ENCODE assay signal across 17 cellular contexts in the genomic region with DNA sequence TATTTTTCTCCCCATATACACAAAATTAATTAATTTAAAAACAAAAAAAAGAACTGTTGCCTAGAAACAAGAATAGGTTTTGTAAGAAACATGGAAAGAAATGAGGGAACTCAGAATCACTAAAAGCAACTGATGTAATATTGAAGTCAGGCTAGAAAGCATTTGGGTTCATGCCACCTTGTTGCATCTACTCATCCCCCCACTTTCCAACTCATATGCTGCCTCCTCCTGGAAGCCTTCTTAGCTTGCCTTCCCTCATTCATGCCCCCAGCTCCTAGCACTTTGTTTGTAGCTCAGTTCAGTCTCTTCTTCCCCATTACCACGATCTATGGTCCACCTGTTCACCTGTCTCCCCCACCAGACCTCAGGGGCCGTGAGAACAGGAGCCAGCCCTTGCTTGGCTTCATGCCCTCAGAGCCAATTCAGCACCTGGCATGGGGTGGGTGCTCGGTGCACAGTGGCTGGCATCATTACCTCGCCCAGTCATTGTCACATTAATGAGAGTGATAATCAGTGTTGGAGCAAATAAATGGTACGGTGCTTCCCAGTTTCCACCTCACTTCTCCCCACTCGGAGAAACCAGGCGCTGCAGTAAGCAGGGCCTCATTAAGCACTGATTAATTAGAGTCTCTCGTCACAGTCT.
DNase-seq lines count a peak whose midpoint lies in the region; ATAC-seq and TF ChIP-seq lines count a peak whose summit lies in the region.
"Had no signal": no experiment of that assay in that cellular context is flagged by ENCODE, and none has a peak within 500 bp of the region (broad histone marks: within the 10 kb centered on the region; RNA-seq: fewer than 3 reads in every experiment).

No MANE protein-coding gene starts in this region.

- H3K9ac ChIP-seq in IMR-90 (ENCODE audit: low read depth, low read length) = no peak overlapping the region
- no peak overlapping the region for H3K9ac ChIP-seq in endodermal cell (ENCODE audit: extremely low read depth, low read length, poor library complexity, severe bottlenecking)

- H3K79me1 ChIP-seq in IMR-90 (ENCODE audit: low read depth in 1 of 2, low read length in 2 of 2) = no peaks in the 10 kb centered on the region

- no peaks in the 10 kb centered on the region for H4K20me1 ChIP-seq in IMR-90 (ENCODE audit: insufficient read depth, low read length)

- H3K36me3 ChIP-seq in IMR-90 (ENCODE audit: control insufficient read depth, insufficient read depth, low read length) (no peaks in the 10 kb centered on the region), endodermal cell (ENCODE audit: control insufficient read depth, insufficient read depth, low read length) (no peaks in the 10 kb centered on the region)
- H3K36me3 ChIP-seq: BE2C, Peyer's patch, SJSA1 had no signal

- TF ChIP-seq POLR2A in IMR-90 (IDR thresholded peaks at IDR 0.05; ENCODE audit: low read depth, low read length) = no peak

- H3K4me3 ChIP-seq in IMR-90 (ENCODE audit: insufficient read depth, low read depth, low read length) (no peak overlapping the region), endodermal cell (ENCODE audit: low read length) (no peak overlapping the region)
- H3K4me3 ChIP-seq: Peyer's patch, SJSA1 had no signal

- no peaks in the 10 kb centered on the region for H3K9me3 ChIP-seq in IMR-90 (ENCODE audit: control insufficient read depth, insufficient read depth, low read length)
- no peaks in the 10 kb centered on the region for H3K9me3 ChIP-seq in endodermal cell (ENCODE audit: control insufficient read depth, low read length)
- H3K9me3 ChIP-seq: BE2C, Peyer's patch, SJSA1 had no signal

- H3K4me2 ChIP-seq in IMR-90 (ENCODE audit: low read depth, low read length) = no peak overlapping the region

- no peak overlapping the region for H2BK5ac ChIP-seq in IMR-90 (ENCODE audit: low read depth, low read length, poor library complexity, severe bottlenecking)

- H3K4me1 ChIP-seq in IMR-90 (ENCODE audit: control insufficient read depth, insufficient read depth, low read length) = no peaks in the 10 kb centered on the region
- H3K4me1 ChIP-seq in endodermal cell (ENCODE audit: control insufficient read depth, insufficient read depth, low read length) = no peaks in the 10 kb centered on the region
- H3K4me1 ChIP-seq: BE2C, Peyer's patch had no signal

- no peak overlapping the region for H3K56ac ChIP-seq in IMR-90 (ENCODE audit: extremely low read depth, insufficient read depth, low read length)

- no TSS peak for BruUV-seq in IMR-90 (replicated peaks; lab: Mats Ljungman, UMichigan)

- no peak overlapping the region for H2BK15ac ChIP-seq in IMR-90 (ENCODE audit: low read depth, low read length)

- H3K4me1 Mint-ChIP-seq in endodermal cell = no peaks in the 10 kb centered on the region

- POLR2A ChIA-PET in IMR-90 (lab: Charles Lee; ENCODE audit: unreplicated experiment) = interaction anchor here (0.6 kb wide), 1 partner anchor 1411 kb away, joined by 6 read pairs; no protein-coding TSS in a partner anchor

- no CpG with 5 or more reads among the region's 8 CpGs for WGBS in IMR-90 (ENCODE audit: extremely low coverage in 2 of 2, insufficient read length in 1 of 2), 2 experiments
- 85 to 98% methylated on average over 7 to 8 of the region's 8 CpGs for WGBS in endodermal cell (ENCODE audit: insufficient coverage in 1 of 2, insufficient read length in 1 of 2), 2 experiments

- H2AFZ ChIP-seq in IMR-90 (replicated peaks; ENCODE audit: low read length, poor library complexity) = peak overlapping the region; percentile 21

- no peak for ATAC-seq in IMR-90 (ENCODE audit: low read depth)
- ATAC-seq in sciatic nerve = no peak
- no peak for ATAC-seq in HG02870 (IDR thresholded peaks at IDR 0.05; ENCODE audit: unreplicated experiment)
- no peak for ATAC-seq in HG02981 (IDR thresholded peaks at IDR 0.05; ENCODE audit: unreplicated experiment)

- no peak overlapping the region for H3K27ac Mint-ChIP-seq in endodermal cell

- H2AK5ac ChIP-seq in IMR-90 (ENCODE audit: low read depth, low read length) = no peak overlapping the region

- no peaks in the 10 kb centered on the region for H3K36me3 Mint-ChIP-seq in endodermal cell (ENCODE audit: low read depth)

- H2BK120ac ChIP-seq in IMR-90 (ENCODE audit: low read depth, low read length) = no peak overlapping the region

- peaks cover 2% of the 10 kb centered on the region for H3K27me3 Mint-ChIP-seq in endodermal cell (ENCODE audit: insufficient read depth)

- dilution Hi-C loops in IMR-90 (cut with HindIII; ENCODE audit: low sequenced_read_pairs, unreplicated experiment) = no loop called here

- CTCF ChIA-PET in IMR-90 (lab: Yijun Ruan, JAX) = no interaction called here

- H4K5ac ChIP-seq in IMR-90 (ENCODE audit: low read depth, low read length) = no peak overlapping the region

- no peak overlapping the region for H4K8ac ChIP-seq in IMR-90 (ENCODE audit: low read depth in 2 of 2, low read length in 2 of 2)

- H3K4ac ChIP-seq in IMR-90 (ENCODE audit: low read depth, low read length) = no peak overlapping the region

- H3K27ac ChIP-seq in IMR-90 (ENCODE audit: insufficient read depth, low read length) (no peak overlapping the region), endodermal cell (ENCODE audit: low read depth, low read length) (no peak overlapping the region)
- H3K27ac ChIP-seq: Peyer's patch, SJSA1 had no signal

- no peak overlapping the region for H3K14ac ChIP-seq in IMR-90 (replicated peaks; ENCODE audit: low read depth, low read length)

- DNase-seq in activated naive CD4-positive, alpha-beta T cell treated with anti-CD3 and anti-CD28 coated beads, Interleukin-2, amount 50 U/mL, for 16 hours = peak; percentile 5
- DNase-seq in activated naive CD4-positive, alpha-beta T cell (lab: John Stamatoyannopoulos, UW) = no peak
- no peak for DNase-seq in IMR-90
- DNase-seq in endodermal cell = peak; percentile 21
- DNase-seq in sciatic nerve (ENCODE audit: low spot score) = peak; percentile 35
- DNase-seq in Kasumi-1 (lab: John Stamatoyannopoulos, UW) = no peak
- DNase-seq: BE2C, DMS79, GOT3, KG1, NCI-H1092 treated with DMSO at 0.1 percent for 48 hours, NCI-H2029 treated with DMSO at 0.1 percent for 48 hours, NCI-H526 had no signal

- TF ChIP-seq CTCF in IMR-90 (conservative IDR thresholded peaks at IDR 0.05; ENCODE audit: low read depth, low read length) = no peak
- no peak for TF ChIP-seq CTCF in endodermal cell (conservative IDR thresholded peaks at IDR 0.05)

- H4K91ac ChIP-seq in IMR-90 (ENCODE audit: insufficient read depth, low read depth, low read length) = no peak overlapping the region

- H3K18ac ChIP-seq in IMR-90 (ENCODE audit: low read depth, low read length) = no peak overlapping the region

- intact Hi-C loops in IMR-90 (cut with micrococcal nuclease) (loop anchor here (10.0 kb wide), 1 partner anchor 145 kb away; no protein-coding TSS in a partner anchor), sciatic nerve (cut with DNase I) (loop anchor here (5.0 kb wide), 1 partner anchor 1872 kb away; no protein-coding TSS in a partner anchor)

- H3K9me1 ChIP-seq in IMR-90 (ENCODE audit: insufficient read depth, low read length) = no peaks in the 10 kb centered on the region

- H3K27me3 ChIP-seq in IMR-90 (ENCODE audit: control insufficient read depth, insufficient read depth, low read length) (peaks cover 15% of the 10 kb centered on the region), endodermal cell (ENCODE audit: control insufficient read depth, insufficient read depth, low read length, poor library complexity, severe bottlenecking) (no peaks in the 10 kb centered on the region)
- H3K27me3 ChIP-seq: BE2C, Peyer's patch, SJSA1 had no signal

- H2AK9ac ChIP-seq in IMR-90 (replicated peaks; ENCODE audit: low read depth, low read length, poor library complexity) = no peak overlapping the region

- no peak overlapping the region for H2BK20ac ChIP-seq in IMR-90 (ENCODE audit: low read depth, low read length)

- H3K23ac ChIP-seq in IMR-90 (ENCODE audit: low read depth, low read length) = no peak overlapping the region

- no peaks in the 10 kb centered on the region for H3K9me3 Mint-ChIP-seq in endodermal cell

- H3K4me3 Mint-ChIP-seq in endodermal cell = no peak overlapping the region

- in situ Hi-C loops in IMR-90 (cut with MboI; ENCODE audit: low sequenced_read_pairs) = no loop called here

- no peak for TF ChIP-seq RAD21 in IMR-90 (IDR thresholded peaks at IDR 0.05; ENCODE audit: low read length)

TF ChIP-seq in IMR-90, 13 proteins besides CTCF, POLR2A, EP300 and RAD21:
- TF ChIP-seq MXI1 (IDR thresholded peaks at IDR 0.05; ENCODE audit: borderline replicate concordance, low read depth, low read length) = no peak
- TF ChIP-seq, protein P1, sequence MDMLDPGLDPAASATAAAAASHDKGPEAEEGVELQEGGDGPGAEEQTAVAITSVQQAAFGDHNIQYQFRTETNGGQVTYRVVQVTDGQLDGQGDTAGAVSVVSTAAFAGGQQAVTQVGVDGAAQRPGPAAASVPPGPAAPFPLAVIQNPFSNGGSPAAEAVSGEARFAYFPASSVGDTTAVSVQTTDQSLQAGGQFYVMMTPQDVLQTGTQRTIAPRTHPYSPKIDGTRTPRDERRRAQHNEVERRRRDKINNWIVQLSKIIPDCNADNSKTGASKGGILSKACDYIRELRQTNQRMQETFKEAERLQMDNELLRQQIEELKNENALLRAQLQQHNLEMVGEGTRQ (IDR thresholded peaks at IDR 0.05; ENCODE audit: low read depth, low read length) = no peak
- no peak for TF ChIP-seq SMC3 (IDR thresholded peaks at IDR 0.05; ENCODE audit: low read depth, low read length)
- no peak for TF ChIP-seq CHD1 (IDR thresholded peaks at IDR 0.05; ENCODE audit: low read depth, low read length)
- TF ChIP-seq CEBPB (IDR thresholded peaks at IDR 0.05; ENCODE audit: low read depth, low read length) = no peak
- no peak for TF ChIP-seq RCOR1 (IDR thresholded peaks at IDR 0.05; ENCODE audit: insufficient replicate concordance, low read length)
- no peak for TF ChIP-seq MAZ (IDR thresholded peaks at IDR 0.05; ENCODE audit: borderline replicate concordance, low read depth, low read length)
- no peak for TF ChIP-seq NFE2L2 (IDR thresholded peaks at IDR 0.05; ENCODE audit: low read depth, low read length)
- TF ChIP-seq, protein P2, sequence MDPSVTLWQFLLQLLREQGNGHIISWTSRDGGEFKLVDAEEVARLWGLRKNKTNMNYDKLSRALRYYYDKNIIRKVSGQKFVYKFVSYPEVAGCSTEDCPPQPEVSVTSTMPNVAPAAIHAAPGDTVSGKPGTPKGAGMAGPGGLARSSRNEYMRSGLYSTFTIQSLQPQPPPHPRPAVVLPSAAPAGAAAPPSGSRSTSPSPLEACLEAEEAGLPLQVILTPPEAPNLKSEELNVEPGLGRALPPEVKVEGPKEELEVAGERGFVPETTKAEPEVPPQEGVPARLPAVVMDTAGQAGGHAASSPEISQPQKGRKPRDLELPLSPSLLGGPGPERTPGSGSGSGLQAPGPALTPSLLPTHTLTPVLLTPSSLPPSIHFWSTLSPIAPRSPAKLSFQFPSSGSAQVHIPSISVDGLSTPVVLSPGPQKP (IDR thresholded peaks at IDR 0.05; ENCODE audit: borderline replicate concordance, low read depth, low read length) = no peak
- no peak for TF ChIP-seq BHLHE40 (IDR thresholded peaks at IDR 0.05; ENCODE audit: low read depth, low read length)
- no peak for TF ChIP-seq FOS (IDR thresholded peaks at IDR 0.05; ENCODE audit: low read depth, low read length)
- no peak for TF ChIP-seq RFX5 (IDR thresholded peaks at IDR 0.05; ENCODE audit: low read depth, low read length)
- TF ChIP-seq MAFK (IDR thresholded peaks at IDR 0.05; ENCODE audit: low read depth, low read length) = no peak
TF ChIP-seq in IMR-90: peak in this region for 0.

Comparison
In these comparisons a context has a peak if more than half of its experiments do, and no peak if none do; other contexts are left out.
1. DNase-seq: peak in activated naive CD4-positive, alpha-beta T cell treated with anti-CD3 and anti-CD28 coated beads, Interleukin-2, amount 50 U/mL, for 16 hours (single experiment), endodermal cell (single experiment) and sciatic nerve (single experiment); none in activated naive CD4-positive, alpha-beta T cell (0 of 4), IMR-90 (single experiment) and Kasumi-1 (0 of 2).